Comparison of ENCODE assay signal across 27 cellular contexts in genomic region chr1:70919924-70920323, GRCh38.
DNase-seq lines count a peak whose midpoint lies in the region; TF ChIP-seq lines count a peak whose summit lies in the region.
"Had no signal": no experiment of that assay in that cellular context is flagged by ENCODE, and none has a peak within 500 bp of the region (broad histone marks: within the 10 kb centered on the region; RNA-seq: fewer than 3 reads in every experiment).

No MANE protein-coding gene starts in this region.

- no peaks in the 10 kb centered on the region for H3K79me2 ChIP-seq in neural cell (replicated peaks; ENCODE audit: insufficient read depth, low read length)

- H3K9me2 ChIP-seq in neural cell (ENCODE audit: insufficient read depth, low read length) = no peaks in the 10 kb centered on the region

- TF ChIP-seq RAD21 in neural cell (conservative IDR thresholded peaks at IDR 0.05) = no peak

- H3K27ac ChIP-seq in neural cell (ENCODE audit: low read length) = no peak overlapping the region
- H3K27ac ChIP-seq: 22Rv1; A549; BLaER1; BLaER1 treated with 17β-estradiol and CSF1 and Interleukin-3, amounts not matched to agents 10 nM and 100 nM; C4-2B had no signal

- H3F3A ChIP-seq in neural cell (ENCODE audit: insufficient read depth, low read length, poor library complexity, severe bottlenecking) = no peaks in the 10 kb centered on the region

- no peaks in the 10 kb centered on the region for H3K36me3 ChIP-seq in neural cell (ENCODE audit: insufficient read depth, low read length)
- H3K36me3 ChIP-seq: BE2C; BLaER1; BLaER1 treated with 17β-estradiol and CSF1 and Interleukin-3, amounts not matched to agents 10 nM and 100 nM had no signal

- no peak overlapping the region for H3K4me2 ChIP-seq in neural cell (ENCODE audit: low read length)
- H3K4me2 ChIP-seq: A549; BLaER1; BLaER1 treated with 17β-estradiol and CSF1 and Interleukin-3, amounts not matched to agents 10 nM and 100 nM had no signal

- H3K9ac ChIP-seq in neural cell (ENCODE audit: low read length) = no peak overlapping the region
- H3K9ac ChIP-seq: BLaER1; BLaER1 treated with 17β-estradiol and CSF1 and Interleukin-3, amounts not matched to agents 10 nM and 100 nM had no signal

- no peaks in the 10 kb centered on the region for H4K20me1 ChIP-seq in neural cell (ENCODE audit: insufficient read depth)
- H4K20me1 ChIP-seq: BLaER1; BLaER1 treated with 17β-estradiol and CSF1 and Interleukin-3, amounts not matched to agents 10 nM and 100 nM had no signal

- TF ChIP-seq CTCF in neural cell (IDR thresholded peaks at IDR 0.05; ENCODE audit: poor library complexity, severe bottlenecking) = no peak

- TF ChIP-seq EP300 in neural cell (conservative IDR thresholded peaks at IDR 0.05; ENCODE audit: poor library complexity, severe bottlenecking) = peak; percentile 96

- no peak overlapping the region for H2AFZ ChIP-seq in neural cell (ENCODE audit: low read depth, low read length)

- H3K9me3 ChIP-seq in neural cell (ENCODE audit: low read length) = peaks cover 3% of the 10 kb centered on the region
- H3K9me3 ChIP-seq: A549, BE2C, Caco-2 had no signal

- no peak overlapping the region for H3K4me3 ChIP-seq in neural cell (ENCODE audit: low read length)
- H3K4me3 ChIP-seq: A549; BLaER1; BLaER1 treated with 17β-estradiol and CSF1 and Interleukin-3, amounts not matched to agents 10 nM and 100 nM had no signal

- no peak for DNase-seq in AG08395 (ENCODE audit: low spot score)
- DNase-seq: 8988T; ACHN; AML-193; BE2C; C1 segment of cervical spinal cord; Caco-2; Calu3; CD4-positive, alpha-beta memory T cell; CD4-positive, alpha-beta T cell; CD4-positive, CD25-positive, alpha-beta regulatory T cell; CD8-positive, alpha-beta memory T cell; CD8-positive, alpha-beta T cell; COR-L47; DMS 273 treated with DMSO at 0.1 percent for 48 hours; DMS153; DMS53; DMS79; DMS79 treated with DMSO at 0.1 percent for 48 hours; DND-41; EL had no signal

- H3K27me3 ChIP-seq in neural cell (ENCODE audit: insufficient read depth, low read depth, low read length) = no peaks in the 10 kb centered on the region
- H3K27me3 ChIP-seq: BE2C; BLaER1; BLaER1 treated with 17β-estradiol and CSF1 and Interleukin-3, amounts not matched to agents 10 nM and 100 nM had no signal

TF ChIP-seq in neural cell, 6 proteins besides CTCF, POLR2A, EP300 and RAD21:
- TF ChIP-seq, protein P1, sequence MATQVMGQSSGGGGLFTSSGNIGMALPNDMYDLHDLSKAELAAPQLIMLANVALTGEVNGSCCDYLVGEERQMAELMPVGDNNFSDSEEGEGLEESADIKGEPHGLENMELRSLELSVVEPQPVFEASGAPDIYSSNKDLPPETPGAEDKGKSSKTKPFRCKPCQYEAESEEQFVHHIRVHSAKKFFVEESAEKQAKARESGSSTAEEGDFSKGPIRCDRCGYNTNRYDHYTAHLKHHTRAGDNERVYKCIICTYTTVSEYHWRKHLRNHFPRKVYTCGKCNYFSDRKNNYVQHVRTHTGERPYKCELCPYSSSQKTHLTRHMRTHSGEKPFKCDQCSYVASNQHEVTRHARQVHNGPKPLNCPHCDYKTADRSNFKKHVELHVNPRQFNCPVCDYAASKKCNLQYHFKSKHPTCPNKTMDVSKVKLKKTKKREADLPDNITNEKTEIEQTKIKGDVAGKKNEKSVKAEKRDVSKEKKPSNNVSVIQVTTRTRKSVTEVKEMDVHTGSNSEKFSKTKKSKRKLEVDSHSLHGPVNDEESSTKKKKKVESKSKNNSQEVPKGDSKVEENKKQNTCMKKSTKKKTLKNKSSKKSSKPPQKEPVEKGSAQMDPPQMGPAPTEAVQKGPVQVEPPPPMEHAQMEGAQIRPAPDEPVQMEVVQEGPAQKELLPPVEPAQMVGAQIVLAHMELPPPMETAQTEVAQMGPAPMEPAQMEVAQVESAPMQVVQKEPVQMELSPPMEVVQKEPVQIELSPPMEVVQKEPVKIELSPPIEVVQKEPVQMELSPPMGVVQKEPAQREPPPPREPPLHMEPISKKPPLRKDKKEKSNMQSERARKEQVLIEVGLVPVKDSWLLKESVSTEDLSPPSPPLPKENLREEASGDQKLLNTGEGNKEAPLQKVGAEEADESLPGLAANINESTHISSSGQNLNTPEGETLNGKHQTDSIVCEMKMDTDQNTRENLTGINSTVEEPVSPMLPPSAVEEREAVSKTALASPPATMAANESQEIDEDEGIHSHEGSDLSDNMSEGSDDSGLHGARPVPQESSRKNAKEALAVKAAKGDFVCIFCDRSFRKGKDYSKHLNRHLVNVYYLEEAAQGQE (IDR thresholded peaks at IDR 0.05; ENCODE audit: borderline replicate concordance) = no peak
- no peak for TF ChIP-seq TAF1 (IDR thresholded peaks at IDR 0.05; ENCODE audit: low read depth)
- TF ChIP-seq EZH2 (IDR thresholded peaks at IDR 0.05; ENCODE audit: borderline replicate concordance, insufficient read depth, low read length, poor library complexity, severe bottlenecking) = no peak
- TF ChIP-seq SMC3 (conservative IDR thresholded peaks at IDR 0.05; ENCODE audit: poor library complexity) = no peak
- TF ChIP-seq POLR2AphosphoS5 (IDR thresholded peaks at IDR 0.05) = peak; percentile 74
